In genomic region chr17:20307325-20307910, GRCh38 we compare ENCODE assay signal across 23 cellular contexts.
"Had no signal": no experiment of that assay in that cellular context is flagged by ENCODE, and none has a peak within 500 bp of the region (broad histone marks: within the 10 kb centered on the region; RNA-seq: fewer than 3 reads in every experiment).

No MANE protein-coding gene starts in this region.

- H3K4me3 ChIP-seq: lower lobe of right lung, mucosa of descending colon, pancreas, psoas muscle, right atrium auricular region, tibial artery had no signal

- H3K27me3 Mint-ChIP-seq: dendritic cell treated with granulocyte-macrophage colony-stimulating factor and Interleukin-4, amounts not matched to agents 40 ng/mL and 50 ng/mL, for 4 days; stimulated activated naive CD8-positive, alpha-beta T cell treated with anti-CD3 and anti-CD28 coated beads, Interleukin-15, Interleukin-2, amounts not matched to agents 100 ng/mL and 50 ng/mL, for 24 hours had no signal

- DNase-seq: activated CD4-positive, alpha-beta T cell treated with anti-CD3 and anti-CD28 coated beads, Interleukin-2, amount 50 U/mL, for 4 hours; activated effector memory CD4-positive, alpha-beta T cell treated with anti-CD3 and anti-CD28 coated beads, Interleukin-2, amount 50 U/mL, for 16 hours; activated naive CD4-positive, alpha-beta T cell treated with anti-CD3 and anti-CD28 coated beads, Interleukin-2, amount 50 U/mL, for 16 hours; activated T-cell treated with anti-CD3 and anti-CD28 coated beads, Interleukin-2, amount 50 U/mL, for 48 hours; aorta; effector CD4-positive, alpha-beta T cell; erythroblast; foreskin keratinocyte; lower lobe of right lung; mesendoderm; mucosa of descending colon; nephron progenitor cell; pancreas; psoas muscle; stimulated activated CD4-positive, alpha-beta T cell treated with anti-CD3 and anti-CD28 coated beads, Interleukin-12 subunit alpha, Interleukin-12 subunit beta, amount 100 ng/mL, for 4 hours; substantia nigra; tibial artery had no signal

- H3K27ac ChIP-seq: foreskin keratinocyte, lower lobe of right lung, pancreas, psoas muscle, right atrium auricular region, tibial artery had no signal

- H3K4me3 Mint-ChIP-seq: brain; dendritic cell treated with granulocyte-macrophage colony-stimulating factor and Interleukin-4, amounts not matched to agents 40 ng/mL and 50 ng/mL, for 4 days; nephron progenitor cell; stimulated activated naive CD8-positive, alpha-beta T cell treated with anti-CD3 and anti-CD28 coated beads, Interleukin-15, Interleukin-2, amounts not matched to agents 100 ng/mL and 50 ng/mL, for 24 hours; T-helper 2 cell treated with Interferon-gamma antibody and Interleukin-4, amounts not matched to agents 5 μg/mL and 100 μg/mL, for 36 hours; WTC11 had no signal

- H3K27me3 ChIP-seq: foreskin keratinocyte, pancreas, right atrium auricular region, tibial artery had no signal

- H3K36me3 ChIP-seq: lower lobe of right lung, pancreas, right atrium auricular region had no signal

- H3K27ac Mint-ChIP-seq: brain; dendritic cell treated with granulocyte-macrophage colony-stimulating factor and Interleukin-4, amounts not matched to agents 40 ng/mL and 50 ng/mL, for 4 days; nephron progenitor cell; stimulated activated naive CD8-positive, alpha-beta T cell treated with anti-CD3 and anti-CD28 coated beads, Interleukin-15, Interleukin-2, amounts not matched to agents 100 ng/mL and 50 ng/mL, for 24 hours; T-helper 2 cell treated with Interferon-gamma antibody and Interleukin-4, amounts not matched to agents 5 μg/mL and 100 μg/mL, for 36 hours; WTC11 had no signal

- H3K4me1 ChIP-seq: foreskin keratinocyte, lower lobe of right lung, pancreas, psoas muscle, right atrium auricular region had no signal

- H3K4me1 Mint-ChIP-seq: WTC11 had no signal
